Comparison of ENCODE assay signal across 16 cellular contexts in the genomic region with DNA sequence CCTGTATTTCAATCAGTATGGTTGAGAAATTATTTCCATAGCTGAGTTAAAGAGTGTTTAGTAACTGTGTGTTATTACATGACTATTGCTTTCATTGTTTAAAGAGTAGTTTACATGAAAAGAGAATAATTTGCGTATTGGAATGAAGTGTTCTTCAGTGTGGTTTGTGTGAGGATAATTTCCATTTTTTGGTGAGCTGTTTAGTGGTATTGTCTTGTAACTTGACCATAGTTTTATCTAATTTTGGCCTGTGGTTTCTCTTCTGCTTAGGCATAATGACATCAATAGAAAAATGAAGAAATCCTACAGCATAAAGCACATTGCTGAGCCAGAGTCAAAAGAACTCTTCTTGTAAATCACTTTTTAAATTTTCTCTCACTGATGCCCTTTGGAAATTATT.
DNase-seq lines count a peak whose midpoint lies in the region; ATAC-seq, FAIRE-seq and TF ChIP-seq lines count a peak whose summit lies in the region.
"Had no signal": no experiment of that assay in that cellular context is flagged by ENCODE, and none has a peak within 500 bp of the region (broad histone marks: within the 10 kb centered on the region; RNA-seq: fewer than 3 reads in every experiment).

No MANE protein-coding gene starts in this region.

- no peaks in the 10 kb centered on the region for H3K4me1 Mint-ChIP-seq in activated naive CD8-positive, alpha-beta T cell treated with anti-CD3 and anti-CD28 coated beads for 36 hours
- H3K4me1 Mint-ChIP-seq: central memory CD8-positive, alpha-beta T cell; memory B cell had no signal

- POLR2A ChIA-PET in GM12878 (lab: Charles Lee): interaction anchor here (0.5 kb wide), 1 partner anchor 276 kb away, joined by 6 read pairs; no protein-coding TSS in a partner anchor

- H3K79me2 ChIP-seq in GM12878 (ENCODE audit: control insufficient read depth, insufficient read depth, low read length): no peaks in the 10 kb centered on the region

- H3K4me1 ChIP-seq in GM12878 (ENCODE audit: control insufficient read depth, insufficient read depth, low read length): no peaks in the 10 kb centered on the region
- H3K4me1 ChIP-seq in tibial nerve: no peaks in the 10 kb centered on the region

- 0% methylated on average over 1 of the region's 1 CpG for WGBS in GM12878 (ENCODE audit: insufficient coverage, insufficient replicate concordance, low lambda C conversion rate, missing lambda C conversion rate)
- WGBS in tibial nerve, 2 donors: 67 to 71% methylated on average over 1 of the region's 1 CpG

- intact Hi-C loops in GM12878 (cut with micrococcal nuclease; ENCODE audit: unreplicated experiment): no loop called here

- H3K9me3 ChIP-seq in GM12878 (replicated peaks; ENCODE audit: control insufficient read depth, insufficient read depth, low read length) (no peaks in the 10 kb centered on the region), tibial nerve (no peaks in the 10 kb centered on the region)

- H3K4me3 ChIP-seq in AG09309 (ENCODE audit: control insufficient read depth, low read depth, low read length): no peak overlapping the region
- H3K4me3 ChIP-seq in GM12878: no peak overlapping the region
- no peak overlapping the region for H3K4me3 ChIP-seq in tibial nerve

- FAIRE-seq in GM19239 (lab: Jason Lieb, UNC) (peak; percentile 28), GM12878 (lab: Jason Lieb, UNC) (no peak)
- FAIRE-seq: A204.1 had no signal

- H3K4me2 ChIP-seq in GM12878 (ENCODE audit: control insufficient read depth, insufficient read depth): no peak overlapping the region

- SMC1A ChIA-PET in GM12878 (lab: Charles Lee; ENCODE audit: uncharacterized antibody, unreplicated experiment): no interaction called here

- no peak overlapping the region for H3K9ac ChIP-seq in GM12878 (ENCODE audit: control insufficient read depth, insufficient read depth, low read length)

- H3K27me3 Mint-ChIP-seq in activated naive CD8-positive, alpha-beta T cell treated with anti-CD3 and anti-CD28 coated beads for 36 hours: no peaks in the 10 kb centered on the region
- H3K27me3 Mint-ChIP-seq: central memory CD8-positive, alpha-beta T cell had no signal

- CTCF ChIA-PET in GM12878 (lab: Yijun Ruan, JAX): interaction anchor here (1.4 kb wide), 1 partner anchor 11 kb away, joined by 3 read pairs; no protein-coding TSS in a partner anchor

- in situ Hi-C loops in GM12878 (cut with MboI): no loop called here

- no peaks in the 10 kb centered on the region for H4K20me1 ChIP-seq in GM12878 (ENCODE audit: control insufficient read depth, insufficient read depth)

- RAD21 ChIA-PET in GM12878 (lab: Charles Lee; ENCODE audit: unreplicated experiment): no interaction called here

- no peak for TF ChIP-seq POLR2A in GM12878 (IDR thresholded peaks at IDR 0.05; ENCODE audit: low read depth, low read length)
- TF ChIP-seq POLR2A in tibial nerve (IDR thresholded peaks at IDR 0.05): no peak

- TF ChIP-seq EP300 in GM12878 (IDR thresholded peaks at IDR 0.05; ENCODE audit: borderline replicate concordance in 1 of 2, control insufficient read depth in 1 of 2, low read depth in 2 of 2, low read length in 2 of 2) (no peak), tibial nerve (IDR thresholded peaks at IDR 0.05) (no peak)

- no peak overlapping the region for H3K4me3 Mint-ChIP-seq in activated naive CD8-positive, alpha-beta T cell treated with anti-CD3 and anti-CD28 coated beads for 36 hours
- H3K4me3 Mint-ChIP-seq: activated CD8-positive, alpha-beta T cell treated with anti-CD3 and anti-CD28 coated beads, Interleukin-2, amount 10 ng/mL, durations not matched to agents 7 days and 5 days; central memory CD8-positive, alpha-beta T cell; memory B cell had no signal

- H3K36me3 ChIP-seq in GM12878 (ENCODE audit: control insufficient read depth in 2 of 2, insufficient read depth in 2 of 2, low read length in 1 of 2): no peaks in the 10 kb centered on the region
- H3K36me3 ChIP-seq in tibial nerve: no peaks in the 10 kb centered on the region

- no peaks in the 10 kb centered on the region for H3K9me3 Mint-ChIP-seq in activated naive CD8-positive, alpha-beta T cell treated with anti-CD3 and anti-CD28 coated beads for 36 hours
- H3K9me3 Mint-ChIP-seq: central memory CD8-positive, alpha-beta T cell; memory B cell had no signal

- H3K27ac Mint-ChIP-seq in activated naive CD8-positive, alpha-beta T cell treated with anti-CD3 and anti-CD28 coated beads for 36 hours: no peak overlapping the region
- H3K27ac Mint-ChIP-seq: activated CD8-positive, alpha-beta T cell treated with anti-CD3 and anti-CD28 coated beads, Interleukin-2, amount 10 ng/mL, durations not matched to agents 7 days and 5 days; memory B cell had no signal

- BruUV-seq in GM12878 (replicated peaks; lab: Mats Ljungman, UMichigan): no TSS peak

- H3K27me3 ChIP-seq in GM12878 (replicated peaks in 1 of 2; ENCODE audit: control insufficient read depth in 2 of 2, insufficient read depth in 2 of 2, low read length in 1 of 2) (no peaks in the 10 kb centered on the region), tibial nerve (no peaks in the 10 kb centered on the region)

- H3K36me3 Mint-ChIP-seq in activated naive CD8-positive, alpha-beta T cell treated with anti-CD3 and anti-CD28 coated beads for 36 hours: no peaks in the 10 kb centered on the region
- H3K36me3 Mint-ChIP-seq: memory B cell had no signal

- no peak for TF ChIP-seq RAD21 in GM12878 (IDR thresholded peaks at IDR 0.05; ENCODE audit: insufficient read depth, low read depth, low read length)

- no peak for TF ChIP-seq CTCF in AG09309 (IDR thresholded peaks at IDR 0.05; ENCODE audit: control insufficient read depth, insufficient read depth, low read depth, low read length, missing control alignments)
- no peak for TF ChIP-seq CTCF in GM12878 (IDR thresholded peaks at IDR 0.05 in 2 of 3, conservative IDR thresholded peaks at IDR 0.05 in 1 of 3; ENCODE audit: control insufficient read depth in 2 of 3, extremely low read depth in 1 of 3, insufficient read depth in 1 of 3, low read depth in 3 of 3, low read length in 3 of 3)
- no peak for TF ChIP-seq CTCF in tibial nerve (IDR thresholded peaks at IDR 0.05)

- DNase-seq in AG09309 (ENCODE audit: low read depth) (peak; percentile 93), GM19239 (ENCODE audit: insufficient read length, low spot score) (no peak), GM12878 (ENCODE audit: low read depth, low spot score) (no peak), tibial nerve (ENCODE audit: low spot score in 2 of 2) (no peak), NCI-H748 (lab: John Stamatoyannopoulos, UW; ENCODE audit: unreplicated experiment) (no peak)
- DNase-seq in activated naive CD8-positive, alpha-beta T cell treated with anti-CD3 and anti-CD28 coated beads for 36 hours: no peak
- DNase-seq: activated CD8-positive, alpha-beta T cell treated with anti-CD3 and anti-CD28 coated beads, Interleukin-2, amount 10 ng/mL, durations not matched to agents 7 days and 5 days; occipital lobe; T1000; trophoblast cell had no signal

- no peak overlapping the region for H2AFZ ChIP-seq in GM12878 (ENCODE audit: control insufficient read depth, low read depth, low read length)

- ATAC-seq in HG03442 (IDR thresholded peaks at IDR 0.05; ENCODE audit: unreplicated experiment) (peak; percentile 71), GM12878 (no peak; the same call in 1 of the 3 replicates), HG03159 (IDR thresholded peaks at IDR 0.05; ENCODE audit: unreplicated experiment) (no peak)
- ATAC-seq: activated CD8-positive, alpha-beta T cell treated with anti-CD3 and anti-CD28 coated beads, Interleukin-2, amount 10 ng/mL, durations not matched to agents 7 days and 5 days had no signal

- no peak overlapping the region for H3K27ac ChIP-seq in GM12878 (ENCODE audit: control insufficient read depth, insufficient read depth)
- H3K27ac ChIP-seq in tibial nerve: no peak overlapping the region
- H3K27ac ChIP-seq: RWPE1 had no signal

TF ChIP-seq in GM12878, 131 proteins besides CTCF, POLR2A, EP300 and RAD21 (continues in another document):
- TF ChIP-seq NBN (IDR thresholded peaks at IDR 0.05): no peak
- no peak for TF ChIP-seq SIX5 (IDR thresholded peaks at IDR 0.05; ENCODE audit: low read depth, low read length, severe bottlenecking)
- no peak for TF ChIP-seq SRF (IDR thresholded peaks at IDR 0.05; ENCODE audit: low read depth in 2 of 2, low read length in 2 of 2)
- no peak for TF ChIP-seq EZH2 (IDR thresholded peaks at IDR 0.05; ENCODE audit: borderline replicate concordance, control insufficient read depth, low read depth, low read length)
- TF ChIP-seq ZNF622 (IDR thresholded peaks at IDR 0.05): no peak
- TF ChIP-seq ZNF24 (IDR thresholded peaks at IDR 0.05): no peak
- TF ChIP-seq BRCA1 (IDR thresholded peaks at IDR 0.05; ENCODE audit: low read depth, low read length): no peak
- no peak for TF ChIP-seq NFXL1 (IDR thresholded peaks at IDR 0.05; ENCODE audit: borderline replicate concordance)
- no peak for TF ChIP-seq BMI1 (IDR thresholded peaks at IDR 0.05; ENCODE audit: borderline replicate concordance)
- TF ChIP-seq ZZZ3 (IDR thresholded peaks at IDR 0.05; ENCODE audit: control insufficient read depth, insufficient read length, low read depth): no peak
- no peak for TF ChIP-seq CHD2 (IDR thresholded peaks at IDR 0.05; ENCODE audit: borderline replicate concordance, low read depth, low read length)
- TF ChIP-seq, protein P1, sequence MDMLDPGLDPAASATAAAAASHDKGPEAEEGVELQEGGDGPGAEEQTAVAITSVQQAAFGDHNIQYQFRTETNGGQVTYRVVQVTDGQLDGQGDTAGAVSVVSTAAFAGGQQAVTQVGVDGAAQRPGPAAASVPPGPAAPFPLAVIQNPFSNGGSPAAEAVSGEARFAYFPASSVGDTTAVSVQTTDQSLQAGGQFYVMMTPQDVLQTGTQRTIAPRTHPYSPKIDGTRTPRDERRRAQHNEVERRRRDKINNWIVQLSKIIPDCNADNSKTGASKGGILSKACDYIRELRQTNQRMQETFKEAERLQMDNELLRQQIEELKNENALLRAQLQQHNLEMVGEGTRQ (IDR thresholded peaks at IDR 0.05; ENCODE audit: borderline replicate concordance, low read depth, low read length): no peak
- TF ChIP-seq SIN3A (IDR thresholded peaks at IDR 0.05; ENCODE audit: low read depth, low read length): no peak
- no peak for TF ChIP-seq KAT2A (conservative IDR thresholded peaks at IDR 0.05; ENCODE audit: control insufficient read depth, low read depth, low read length)
- peak; percentile 95 for TF ChIP-seq RUNX3 (IDR thresholded peaks at IDR 0.05; ENCODE audit: low read length)
- TF ChIP-seq CREB1 (IDR thresholded peaks at IDR 0.05; ENCODE audit: low read depth): 0 out of 2 replicates have a peak, but pooled peaks have one; percentile 24
- TF ChIP-seq ZNF207 (IDR thresholded peaks at IDR 0.05; ENCODE audit: borderline replicate concordance): no peak
